7 cellular contexts compared by ENCODE assay signal in the genomic region with DNA sequence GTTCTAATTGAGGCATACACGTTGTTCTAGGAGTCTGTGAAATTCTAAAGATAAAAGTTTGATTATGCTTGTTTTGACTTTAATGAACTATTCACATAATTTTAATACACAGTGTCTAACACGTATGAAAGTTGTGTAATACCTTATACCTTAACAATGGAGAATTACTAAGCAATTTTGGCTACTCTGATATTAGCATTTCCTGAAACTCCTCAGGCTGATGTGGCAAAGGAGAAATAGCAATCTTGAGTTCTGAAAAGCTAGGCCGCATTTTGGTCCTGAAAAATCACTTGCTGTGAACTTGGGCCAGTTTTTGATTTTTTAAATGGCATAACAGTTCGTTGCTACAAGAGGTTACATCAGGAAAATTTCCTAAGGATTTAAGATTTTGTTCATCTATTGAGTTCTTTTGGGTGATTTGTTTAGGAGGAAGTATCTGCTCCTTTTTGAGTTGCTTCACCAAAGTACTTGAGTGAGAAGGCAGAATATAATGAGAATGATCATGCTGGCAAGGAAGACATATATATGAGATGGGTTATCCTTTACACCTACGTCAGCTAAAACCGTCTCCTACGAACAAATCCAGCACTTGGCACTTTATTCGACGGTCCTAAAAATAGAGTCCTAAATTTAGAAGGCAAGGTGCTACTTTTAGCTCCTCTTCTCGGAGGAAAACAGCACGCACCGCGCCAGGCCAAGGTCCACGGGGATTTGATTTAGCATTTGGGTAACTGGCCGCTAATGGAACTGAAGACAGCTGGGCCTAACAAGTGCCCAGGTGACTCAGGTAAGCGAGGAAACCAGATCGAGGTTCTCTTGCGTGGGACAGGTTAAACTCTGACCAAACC. TPM values are rescaled to one million over a fixed set of nuclear protein-coding genes. Genes with fewer than 3 reads are reported as not detected.
DNase-seq lines count a peak whose midpoint lies in the region; ATAC-seq and TF ChIP-seq lines count a peak whose summit lies in the region.

No MANE protein-coding gene starts in this region.

- H3K9me3 ChIP-seq in right atrium auricular region, result peaks cover 0 to 3% of the 10 kb centered on the region in 2 donors

- H3K27me3 Mint-ChIP-seq in activated naive CD4-positive, alpha-beta T cell treated with anti-CD3 and anti-CD28 coated beads, Interleukin-2, amount 50 U/mL, for 24 hours, result no peaks in the 10 kb centered on the region

- H3K4me3 Mint-ChIP-seq in activated naive CD4-positive, alpha-beta T cell treated with anti-CD3 and anti-CD28 coated beads, Interleukin-2, amount 50 U/mL, for 24 hours, result peak overlapping the region; percentile 89

- H3K4me3 ChIP-seq in GM12875 (ENCODE audit: low read depth, low read length), result peak overlapping the region; percentile 60
- H3K4me3 ChIP-seq in LNCaP clone FGC (ENCODE audit: low read depth, low read length), result peak overlapping the region; percentile 72
- peak overlapping the region; percentile 78 to 84 for H3K4me3 ChIP-seq in right atrium auricular region

- H3K36me3 Mint-ChIP-seq in activated naive CD4-positive, alpha-beta T cell treated with anti-CD3 and anti-CD28 coated beads, Interleukin-2, amount 50 U/mL, for 24 hours, result peaks cover 2% of the 10 kb centered on the region

- H3K27ac Mint-ChIP-seq in activated naive CD4-positive, alpha-beta T cell treated with anti-CD3 and anti-CD28 coated beads, Interleukin-2, amount 50 U/mL, for 24 hours, result peak overlapping the region; percentile 90

- H3K4me1 Mint-ChIP-seq in activated naive CD4-positive, alpha-beta T cell treated with anti-CD3 and anti-CD28 coated beads, Interleukin-2, amount 50 U/mL, for 24 hours, result peaks cover 46% of the 10 kb centered on the region

- ATAC-seq in HG03520 (IDR thresholded peaks at IDR 0.05; ENCODE audit: unreplicated experiment), result no peak
- ATAC-seq in GM21528 (IDR thresholded peaks at IDR 0.05; ENCODE audit: low FRiP score, unreplicated experiment), result no peak

- no peaks in the 10 kb centered on the region for H3K9me3 Mint-ChIP-seq in activated naive CD4-positive, alpha-beta T cell treated with anti-CD3 and anti-CD28 coated beads, Interleukin-2, amount 50 U/mL, for 24 hours

- no peaks in the 10 kb centered on the region for H3K27me3 ChIP-seq in right atrium auricular region

- no peaks in the 10 kb centered on the region for H3K36me3 ChIP-seq in right atrium auricular region

- peak overlapping the region; percentile 96 to 97 for H3K27ac ChIP-seq in right atrium auricular region

- DNase-seq in LNCaP clone FGC (ENCODE audit: low read depth), result peak; percentile 61
- peak; percentile 70 for DNase-seq in right atrium auricular region (ENCODE audit: low spot score)
- peak; percentile 82 for DNase-seq in renal cortical epithelial cell (ENCODE audit: low read depth)

- no peak for TF ChIP-seq CTCF in GM12875 (IDR thresholded peaks at IDR 0.05; ENCODE audit: borderline replicate concordance, insufficient read depth, low read depth, low read length)
- no peak for TF ChIP-seq CTCF in LNCaP clone FGC (IDR thresholded peaks at IDR 0.05; ENCODE audit: control insufficient read depth, extremely low read depth, insufficient read depth)
- TF ChIP-seq CTCF in right atrium auricular region (IDR thresholded peaks at IDR 0.05), result no peak

- peaks cover 0 to 28% of the 10 kb centered on the region in 2 donors for H3K4me1 ChIP-seq in right atrium auricular region

RNA-seq across cellular contexts. Expression of a gene that starts 32.2 kb away (rescaled TPM):
- 10 to 100 TPM; 14.2 to 34.2 TPM for total RNA-seq in right atrium auricular region
- total RNA-seq in renal cortical epithelial cell, result 41.8 and 81.8 TPM in 2 replicates
